In genomic region chr15:85582076-85582718, GRCh38 we compare ENCODE assay signal across 8 cellular contexts.
DNase-seq lines count a peak whose midpoint lies in the region; ATAC-seq and TF ChIP-seq lines count a peak whose summit lies in the region.

No MANE protein-coding gene starts in this region.

- intact Hi-C loops in activated CD4-positive, alpha-beta T cell treated with anti-CD3 and anti-CD28 coated beads, Interleukin-2, amount 10 ng/mL, durations not matched to agents 24 days and 14 days (cut with micrococcal nuclease) = loop anchor here (1.0 to 10.0 kb wide), 9 partner anchors 23 to 267 kb away; partner anchors contain the start of gene AKAP13

- H3K36me3 Mint-ChIP-seq in activated CD4-positive, alpha-beta T cell treated with anti-CD3 and anti-CD28 coated beads, Interleukin-2, amount 10 ng/mL, durations not matched to agents 24 days and 14 days (ENCODE audit: low read depth) = peaks cover 42% of the 10 kb centered on the region
- peaks cover 42% of the 10 kb centered on the region for H3K36me3 Mint-ChIP-seq in type B pancreatic cell

- H3K27ac Mint-ChIP-seq in activated CD4-positive, alpha-beta T cell treated with anti-CD3 and anti-CD28 coated beads, Interleukin-2, amount 10 ng/mL, durations not matched to agents 24 days and 14 days = peak overlapping the region; percentile 98
- H3K27ac Mint-ChIP-seq in stimulated activated naive CD8-positive, alpha-beta T cell treated with anti-CD3 and anti-CD28 coated beads, Interleukin-15, amount 100 ng/mL, for 72 hours = peak overlapping the region; percentile 90 to 97
- H3K27ac Mint-ChIP-seq in type B pancreatic cell = no peak overlapping the region

- H3K4me3 Mint-ChIP-seq in activated CD4-positive, alpha-beta T cell treated with anti-CD3 and anti-CD28 coated beads, Interleukin-2, amount 10 ng/mL, durations not matched to agents 24 days and 14 days = peak overlapping the region; percentile 82
- H3K4me3 Mint-ChIP-seq in stimulated activated naive CD8-positive, alpha-beta T cell treated with anti-CD3 and anti-CD28 coated beads, Interleukin-15, amount 100 ng/mL, for 72 hours = peak overlapping the region; percentile 91 to 93
- no peak overlapping the region for H3K4me3 Mint-ChIP-seq in type B pancreatic cell

- no peaks in the 10 kb centered on the region for H3K9me3 Mint-ChIP-seq in activated CD4-positive, alpha-beta T cell treated with anti-CD3 and anti-CD28 coated beads, Interleukin-2, amount 10 ng/mL, durations not matched to agents 24 days and 14 days
- H3K9me3 Mint-ChIP-seq in stimulated activated naive CD8-positive, alpha-beta T cell treated with anti-CD3 and anti-CD28 coated beads, Interleukin-15, amount 100 ng/mL, for 72 hours = no peaks in the 10 kb centered on the region
- no peaks in the 10 kb centered on the region for H3K9me3 Mint-ChIP-seq in type B pancreatic cell

- H3K27me3 Mint-ChIP-seq in activated CD4-positive, alpha-beta T cell treated with anti-CD3 and anti-CD28 coated beads, Interleukin-2, amount 10 ng/mL, durations not matched to agents 24 days and 14 days = no peaks in the 10 kb centered on the region
- H3K27me3 Mint-ChIP-seq in stimulated activated naive CD8-positive, alpha-beta T cell treated with anti-CD3 and anti-CD28 coated beads, Interleukin-15, amount 100 ng/mL, for 72 hours = no peaks in the 10 kb centered on the region
- H3K27me3 Mint-ChIP-seq in type B pancreatic cell = no peaks in the 10 kb centered on the region

- TF ChIP-seq CTCF in type B pancreatic cell (conservative IDR thresholded peaks at IDR 0.05) = no peak

- DNase-seq in activated CD4-positive, alpha-beta T cell treated with anti-CD3 and anti-CD28 coated beads, Interleukin-2, amount 10 ng/mL, durations not matched to agents 24 days and 14 days = peak; percentile 74
- DNase-seq in glomerular visceral epithelial cell (ENCODE audit: extremely low spot score) = peak; percentile 54
- peak in 1 of 2 donors; percentile 23 for DNase-seq in stimulated activated naive CD8-positive, alpha-beta T cell treated with anti-CD3 and anti-CD28 coated beads, Interleukin-15, amount 100 ng/mL, for 72 hours
- no peak for DNase-seq in type B pancreatic cell (ENCODE audit: extremely low spot score, unreplicated experiment)
- no peak for DNase-seq in NCI-H2107 (lab: John Stamatoyannopoulos, UW)
- no peak for DNase-seq in DMS153 treated with DMSO at 0.1 percent for 48 hours (lab: John Stamatoyannopoulos, UW; ENCODE audit: unreplicated experiment)

- H3K4me1 Mint-ChIP-seq in activated CD4-positive, alpha-beta T cell treated with anti-CD3 and anti-CD28 coated beads, Interleukin-2, amount 10 ng/mL, durations not matched to agents 24 days and 14 days = peaks cover 68% of the 10 kb centered on the region
- H3K4me1 Mint-ChIP-seq in stimulated activated naive CD8-positive, alpha-beta T cell treated with anti-CD3 and anti-CD28 coated beads, Interleukin-15, amount 100 ng/mL, for 72 hours = peaks cover 78% of the 10 kb centered on the region
- H3K4me1 Mint-ChIP-seq in type B pancreatic cell (ENCODE audit: unreplicated experiment) = peaks cover 27% of the 10 kb centered on the region

- ATAC-seq in GM18907 (IDR thresholded peaks at IDR 0.05; ENCODE audit: unreplicated experiment) = peak; percentile 25
- ATAC-seq in HG02938 (IDR thresholded peaks at IDR 0.05; ENCODE audit: unreplicated experiment) = peak; percentile 32
- ATAC-seq in stimulated activated naive CD8-positive, alpha-beta T cell treated with anti-CD3 and anti-CD28 coated beads, Interleukin-15, amount 100 ng/mL, for 72 hours = peak; percentile 39

Comparison
In these comparisons a context has a peak if more than half of its experiments do, and no peak if none do; other contexts are left out.
1. DNase-seq: peak in activated CD4-positive, alpha-beta T cell treated with anti-CD3 and anti-CD28 coated beads, Interleukin-2, amount 10 ng/mL, durations not matched to agents 24 days and 14 days (single experiment) and glomerular visceral epithelial cell (single experiment); none in type B pancreatic cell (single experiment), NCI-H2107 (single experiment) and DMS153 treated with DMSO at 0.1 percent for 48 hours (single experiment).
2. Peak in every context shown above with its lines, with median percentiles within 50 percentile points of each other: ATAC-seq.